ENCODE assay signal across 1 cellular context in the genomic region with DNA sequence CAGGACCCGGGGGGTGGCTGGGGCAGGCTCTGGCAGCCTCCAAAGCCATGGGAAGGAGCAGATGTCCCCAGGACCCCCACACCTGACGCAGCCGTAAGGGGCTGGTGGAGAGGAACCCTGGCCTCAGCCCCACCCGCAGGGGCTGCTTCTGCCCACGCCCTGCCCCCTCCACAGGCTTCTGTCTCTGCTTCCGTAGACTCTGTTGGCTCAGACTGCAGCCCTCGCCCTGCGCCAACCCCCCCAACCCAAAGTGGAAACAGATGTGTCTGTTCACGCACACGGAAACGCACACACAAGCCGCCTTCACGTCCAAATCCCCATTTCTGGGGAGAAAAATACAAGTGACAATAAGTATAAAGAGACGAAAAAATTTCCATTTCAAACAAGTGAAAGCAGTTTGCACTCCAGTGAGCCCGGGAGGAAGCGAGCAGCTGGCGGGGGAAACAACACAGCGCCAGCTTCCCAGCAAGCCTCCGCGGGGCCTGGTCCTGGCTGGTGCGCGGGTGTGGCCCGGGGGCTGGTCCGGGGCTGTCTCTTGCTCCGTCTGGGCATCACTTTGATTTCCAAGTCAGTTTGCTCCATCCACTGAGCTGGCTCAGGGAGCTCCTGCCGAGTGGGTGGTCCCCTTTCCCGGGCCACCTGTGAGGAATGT.
TF ChIP-seq lines count a peak whose summit lies in the region.

No MANE protein-coding gene starts in this region.

TF ChIP-seq in SK-N-SH, 30 proteins besides CTCF, POLR2A, EP300 and RAD21 (continued from another document):
- TF ChIP-seq, protein P1, sequence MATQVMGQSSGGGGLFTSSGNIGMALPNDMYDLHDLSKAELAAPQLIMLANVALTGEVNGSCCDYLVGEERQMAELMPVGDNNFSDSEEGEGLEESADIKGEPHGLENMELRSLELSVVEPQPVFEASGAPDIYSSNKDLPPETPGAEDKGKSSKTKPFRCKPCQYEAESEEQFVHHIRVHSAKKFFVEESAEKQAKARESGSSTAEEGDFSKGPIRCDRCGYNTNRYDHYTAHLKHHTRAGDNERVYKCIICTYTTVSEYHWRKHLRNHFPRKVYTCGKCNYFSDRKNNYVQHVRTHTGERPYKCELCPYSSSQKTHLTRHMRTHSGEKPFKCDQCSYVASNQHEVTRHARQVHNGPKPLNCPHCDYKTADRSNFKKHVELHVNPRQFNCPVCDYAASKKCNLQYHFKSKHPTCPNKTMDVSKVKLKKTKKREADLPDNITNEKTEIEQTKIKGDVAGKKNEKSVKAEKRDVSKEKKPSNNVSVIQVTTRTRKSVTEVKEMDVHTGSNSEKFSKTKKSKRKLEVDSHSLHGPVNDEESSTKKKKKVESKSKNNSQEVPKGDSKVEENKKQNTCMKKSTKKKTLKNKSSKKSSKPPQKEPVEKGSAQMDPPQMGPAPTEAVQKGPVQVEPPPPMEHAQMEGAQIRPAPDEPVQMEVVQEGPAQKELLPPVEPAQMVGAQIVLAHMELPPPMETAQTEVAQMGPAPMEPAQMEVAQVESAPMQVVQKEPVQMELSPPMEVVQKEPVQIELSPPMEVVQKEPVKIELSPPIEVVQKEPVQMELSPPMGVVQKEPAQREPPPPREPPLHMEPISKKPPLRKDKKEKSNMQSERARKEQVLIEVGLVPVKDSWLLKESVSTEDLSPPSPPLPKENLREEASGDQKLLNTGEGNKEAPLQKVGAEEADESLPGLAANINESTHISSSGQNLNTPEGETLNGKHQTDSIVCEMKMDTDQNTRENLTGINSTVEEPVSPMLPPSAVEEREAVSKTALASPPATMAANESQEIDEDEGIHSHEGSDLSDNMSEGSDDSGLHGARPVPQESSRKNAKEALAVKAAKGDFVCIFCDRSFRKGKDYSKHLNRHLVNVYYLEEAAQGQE (IDR thresholded peaks at IDR 0.05; ENCODE audit: low read depth, low read length), result no peak
- peak; percentile 40; the same call in 1 of the 2 replicates for TF ChIP-seq FOXJ3 (CRISPR knock-in tag; IDR thresholded peaks at IDR 0.05)
- TF ChIP-seq TCF12 (IDR thresholded peaks at IDR 0.05), result peak; percentile 68; the same call in 1 of the 2 replicates
- no peak for TF ChIP-seq FOSL2 (IDR thresholded peaks at IDR 0.05; ENCODE audit: borderline replicate concordance, low read depth)
- no peak for TF ChIP-seq GATA2 (CRISPR knock-in tag; IDR thresholded peaks at IDR 0.05)
- TF ChIP-seq CHD2 (IDR thresholded peaks at IDR 0.05; ENCODE audit: low read length, partially characterized antibody), result peak; percentile 28
- no peak for TF ChIP-seq SMC3 (IDR thresholded peaks at IDR 0.05; ENCODE audit: low read depth, low read length)
- 0 out of 2 replicates have a peak, but pooled peaks have one; percentile 10 for TF ChIP-seq MXI1 (IDR thresholded peaks at IDR 0.05; ENCODE audit: low read depth, low read length)
- TF ChIP-seq, protein P2, sequence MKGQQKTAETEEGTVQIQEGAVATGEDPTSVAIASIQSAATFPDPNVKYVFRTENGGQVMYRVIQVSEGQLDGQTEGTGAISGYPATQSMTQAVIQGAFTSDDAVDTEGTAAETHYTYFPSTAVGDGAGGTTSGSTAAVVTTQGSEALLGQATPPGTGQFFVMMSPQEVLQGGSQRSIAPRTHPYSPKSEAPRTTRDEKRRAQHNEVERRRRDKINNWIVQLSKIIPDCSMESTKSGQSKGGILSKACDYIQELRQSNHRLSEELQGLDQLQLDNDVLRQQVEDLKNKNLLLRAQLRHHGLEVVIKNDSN (IDR thresholded peaks at IDR 0.05; ENCODE audit: borderline replicate concordance, low read depth), result no peak
